Comparison of ENCODE assay signal across 1 cellular context in the genomic region with DNA sequence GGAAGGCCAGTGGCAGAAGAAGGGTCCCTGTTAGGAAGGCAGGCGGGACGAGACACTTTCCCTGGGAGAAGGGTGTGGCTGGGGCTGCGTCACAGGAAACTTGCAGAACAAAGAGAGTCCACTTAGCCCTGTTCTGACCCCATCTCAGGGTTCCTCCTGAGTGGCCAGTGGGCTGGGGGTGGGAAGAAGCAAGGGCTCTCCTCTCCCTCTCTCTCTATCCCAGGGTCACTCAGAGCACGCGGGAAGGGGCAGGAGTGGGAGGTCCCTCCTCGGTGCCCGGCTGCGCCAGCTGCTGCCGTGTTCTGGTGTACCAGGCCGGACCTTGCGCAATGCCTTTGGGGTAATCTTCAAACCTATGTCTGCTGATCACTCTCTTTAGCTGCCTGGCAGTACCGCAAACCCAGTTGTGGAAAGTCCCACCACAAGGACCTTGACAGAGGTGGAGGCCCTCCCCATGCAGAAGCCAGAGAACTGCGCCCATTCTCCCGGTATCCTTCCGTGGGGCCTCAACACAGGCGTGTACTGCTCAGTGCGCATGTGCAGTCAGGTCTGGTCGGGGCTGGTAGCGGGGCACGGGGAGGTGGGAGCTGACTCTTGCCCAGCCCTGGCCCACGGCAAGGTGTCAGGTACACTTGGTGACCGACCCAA.
TF ChIP-seq lines count a peak whose summit lies in the region.

No MANE protein-coding gene starts in this region.

TF ChIP-seq in A549, 52 proteins besides CTCF, POLR2A, EP300 and RAD21 (continued from another document):
- TF ChIP-seq HOXB13 (CRISPR knock-in tag; IDR thresholded peaks at IDR 0.05; ENCODE audit: low read depth) (peak; percentile 82), ZFP36 (IDR thresholded peaks at IDR 0.05; ENCODE audit: borderline replicate concordance, partially characterized antibody) (no peak), MAFK (IDR thresholded peaks at IDR 0.05; ENCODE audit: partially characterized antibody) (no peak), HEYL (CRISPR knock-in tag; IDR thresholded peaks at IDR 0.05) (peak; percentile 85; the same call in 1 of the 2 replicates), SMC3 (IDR thresholded peaks at IDR 0.05) (peak; percentile 55), RNF2 (IDR thresholded peaks at IDR 0.05; ENCODE audit: borderline replicate concordance, low read depth) (no peak), JUNB (IDR thresholded peaks at IDR 0.05) (no peak; the same call in 1 of the 2 replicates), CHD2 (IDR thresholded peaks at IDR 0.05; ENCODE audit: low read length, partially characterized antibody) (no peak), RCOR1 (IDR thresholded peaks at IDR 0.05; ENCODE audit: low read depth, low read length) (no peak), ESRRA (IDR thresholded peaks at IDR 0.05; ENCODE audit: borderline replicate concordance, low read length) (no peak), FOSB (CRISPR knock-in tag; IDR thresholded peaks at IDR 0.05) (peak; percentile 75; the same call in 1 of the 2 replicates), POLR2AphosphoS2 (conservative IDR thresholded peaks at IDR 0.05; ENCODE audit: low read length) (no peak), ZSCAN20 (CRISPR knock-in tag; IDR thresholded peaks at IDR 0.05) (peak; percentile 89), NR3C1 (IDR thresholded peaks at IDR 0.05) (no peak), BHLHE40 (IDR thresholded peaks at IDR 0.05; ENCODE audit: low read depth, low read length) (no peak), RFX5 (IDR thresholded peaks at IDR 0.05) (no peak), ZNF302 (CRISPR knock-in tag; IDR thresholded peaks at IDR 0.05) (0 out of 2 replicates have a peak, but pooled peaks have one; percentile 13), FOXS1 (CRISPR knock-in tag; IDR thresholded peaks at IDR 0.05) (peak; percentile 86), CHD4 (IDR thresholded peaks at IDR 0.05; ENCODE audit: borderline replicate concordance) (no peak), BCL3 (IDR thresholded peaks at IDR 0.05) (no peak; the same call in 2 of the 3 replicates), RARB (CRISPR knock-in tag; IDR thresholded peaks at IDR 0.05) (peak; percentile 98)
- TF ChIP-seq, protein P1, sequence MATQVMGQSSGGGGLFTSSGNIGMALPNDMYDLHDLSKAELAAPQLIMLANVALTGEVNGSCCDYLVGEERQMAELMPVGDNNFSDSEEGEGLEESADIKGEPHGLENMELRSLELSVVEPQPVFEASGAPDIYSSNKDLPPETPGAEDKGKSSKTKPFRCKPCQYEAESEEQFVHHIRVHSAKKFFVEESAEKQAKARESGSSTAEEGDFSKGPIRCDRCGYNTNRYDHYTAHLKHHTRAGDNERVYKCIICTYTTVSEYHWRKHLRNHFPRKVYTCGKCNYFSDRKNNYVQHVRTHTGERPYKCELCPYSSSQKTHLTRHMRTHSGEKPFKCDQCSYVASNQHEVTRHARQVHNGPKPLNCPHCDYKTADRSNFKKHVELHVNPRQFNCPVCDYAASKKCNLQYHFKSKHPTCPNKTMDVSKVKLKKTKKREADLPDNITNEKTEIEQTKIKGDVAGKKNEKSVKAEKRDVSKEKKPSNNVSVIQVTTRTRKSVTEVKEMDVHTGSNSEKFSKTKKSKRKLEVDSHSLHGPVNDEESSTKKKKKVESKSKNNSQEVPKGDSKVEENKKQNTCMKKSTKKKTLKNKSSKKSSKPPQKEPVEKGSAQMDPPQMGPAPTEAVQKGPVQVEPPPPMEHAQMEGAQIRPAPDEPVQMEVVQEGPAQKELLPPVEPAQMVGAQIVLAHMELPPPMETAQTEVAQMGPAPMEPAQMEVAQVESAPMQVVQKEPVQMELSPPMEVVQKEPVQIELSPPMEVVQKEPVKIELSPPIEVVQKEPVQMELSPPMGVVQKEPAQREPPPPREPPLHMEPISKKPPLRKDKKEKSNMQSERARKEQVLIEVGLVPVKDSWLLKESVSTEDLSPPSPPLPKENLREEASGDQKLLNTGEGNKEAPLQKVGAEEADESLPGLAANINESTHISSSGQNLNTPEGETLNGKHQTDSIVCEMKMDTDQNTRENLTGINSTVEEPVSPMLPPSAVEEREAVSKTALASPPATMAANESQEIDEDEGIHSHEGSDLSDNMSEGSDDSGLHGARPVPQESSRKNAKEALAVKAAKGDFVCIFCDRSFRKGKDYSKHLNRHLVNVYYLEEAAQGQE (IDR thresholded peaks at IDR 0.05): no peak
- TF ChIP-seq, protein P2, sequence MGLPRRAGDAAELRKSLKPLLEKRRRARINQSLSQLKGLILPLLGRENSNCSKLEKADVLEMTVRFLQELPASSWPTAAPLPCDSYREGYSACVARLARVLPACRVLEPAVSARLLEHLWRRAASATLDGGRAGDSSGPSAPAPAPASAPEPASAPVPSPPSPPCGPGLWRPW (IDR thresholded peaks at IDR 0.05): peak; percentile 44; the same call in 1 of the 2 replicates
